Comparison of ENCODE assay signal across 8 cellular contexts in the genomic region with DNA sequence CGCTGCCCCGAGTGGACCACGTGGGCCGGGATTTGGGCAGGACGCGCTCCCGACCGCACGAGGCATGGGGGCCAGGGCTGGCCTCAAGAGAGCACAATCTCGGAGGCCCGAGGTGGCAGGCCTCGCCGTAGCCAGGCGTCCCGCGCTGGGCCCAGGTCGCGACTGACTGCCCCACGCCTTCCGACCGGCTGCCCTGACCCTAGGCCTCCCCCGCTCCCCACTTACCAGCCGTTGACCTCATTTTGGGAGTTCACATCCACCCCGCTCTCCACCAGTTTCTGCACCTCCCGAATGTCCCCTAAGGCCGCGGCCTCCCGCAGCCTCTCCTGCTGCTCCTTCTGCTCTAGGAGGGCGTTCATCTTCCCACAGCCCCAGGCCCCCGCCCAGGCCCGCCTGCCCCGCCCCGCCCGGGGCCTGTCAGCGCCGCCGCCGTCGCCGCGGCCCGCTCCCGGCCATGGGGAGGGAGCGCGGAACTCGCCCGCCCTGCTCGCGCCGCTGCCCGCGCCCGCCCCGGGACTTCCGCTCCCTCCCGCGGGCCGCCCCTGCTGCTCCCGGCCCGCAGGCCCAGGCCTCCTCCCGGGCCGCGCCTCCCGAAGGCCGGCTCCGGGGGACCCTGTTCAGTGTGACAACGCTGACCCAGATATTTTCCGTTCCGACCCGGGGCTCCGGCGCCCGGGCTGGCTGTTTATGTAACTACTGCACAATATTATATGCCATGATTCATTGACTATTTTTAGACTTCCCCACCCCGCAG. TPM values are rescaled to one million over a fixed set of nuclear protein-coding genes. Genes with fewer than 3 reads are reported as not detected.
DNase-seq lines count a peak whose midpoint lies in the region; ATAC-seq and TF ChIP-seq lines count a peak whose summit lies in the region.

A gene with protein sequence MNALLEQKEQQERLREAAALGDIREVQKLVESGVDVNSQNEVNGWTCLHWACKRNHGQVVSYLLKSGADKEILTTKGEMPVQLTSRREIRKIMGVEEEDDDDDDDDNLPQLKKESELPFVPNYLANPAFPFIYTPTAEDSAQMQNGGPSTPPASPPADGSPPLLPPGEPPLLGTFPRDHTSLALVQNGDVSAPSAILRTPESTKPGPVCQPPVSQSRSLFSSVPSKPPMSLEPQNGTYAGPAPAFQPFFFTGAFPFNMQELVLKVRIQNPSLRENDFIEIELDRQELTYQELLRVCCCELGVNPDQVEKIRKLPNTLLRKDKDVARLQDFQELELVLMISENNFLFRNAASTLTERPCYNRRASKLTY (minus strand): TSS at position 619 of the 754 bp plus-strand sequence. CDS start 260 bp downstream, at position 359.

- no peaks in the 10 kb centered on the region for H3K36me3 ChIP-seq in right atrium auricular region
- no peaks in the 10 kb centered on the region for H3K36me3 ChIP-seq in uterus

- H3K4me3 ChIP-seq in right atrium auricular region, result peak within 1 kb of the TSS; percentile 52 to 73
- peak within 1 kb of the TSS; percentile 58 to 75 for H3K4me3 ChIP-seq in uterus

- H3K4me1 ChIP-seq in right atrium auricular region (peaks cover 0 to 49% of the 10 kb centered on the region in 2 donors), uterus (peaks cover 8 to 14% of the 10 kb centered on the region in 2 donors)

- peak; percentile 63 to 66 for DNase-seq in NCI-H187 (lab: John Stamatoyannopoulos, UW)
- DNase-seq in T-helper 2 cell, result peak; percentile 68 to 93 (median 86)
- peak; percentile 97 for DNase-seq in right atrium auricular region (ENCODE audit: low spot score)
- DNase-seq in pulmonary artery endothelial cell (ENCODE audit: low read depth, low spot score), result peak; percentile 68
- DNase-seq in uterus, result peak; percentile 92 to 93

- ATAC-seq in GM18502 (IDR thresholded peaks at IDR 0.05; ENCODE audit: poor library complexity, unreplicated experiment), result peak; percentile 84
- peak; percentile 72 for ATAC-seq in HG02943 (IDR thresholded peaks at IDR 0.05; ENCODE audit: low read depth, unreplicated experiment)

- intact Hi-C loops in uterus (cut with DNase I; ENCODE audit: low total_unique reads), result no loop called here

- peak within 1 kb of the TSS; percentile 100 for H3K27ac ChIP-seq in angular gyrus (ENCODE audit: low read depth, low read length)
- H3K27ac ChIP-seq in right atrium auricular region, result peak within 1 kb of the TSS; percentile 97
- peak within 1 kb of the TSS; percentile 96 to 97 for H3K27ac ChIP-seq in uterus

- no peaks in the 10 kb centered on the region for H3K9me3 ChIP-seq in right atrium auricular region
- H3K9me3 ChIP-seq in uterus, result no peaks in the 10 kb centered on the region

- TF ChIP-seq POLR2A in uterus (IDR thresholded peaks at IDR 0.05), result peak; percentile 63 to 73

- TF ChIP-seq CTCF in right atrium auricular region (IDR thresholded peaks at IDR 0.05), result no peak
- peak in 1 of 4 experiments; percentile 41 for TF ChIP-seq CTCF in uterus (IDR thresholded peaks at IDR 0.05)

- H3K27me3 ChIP-seq in right atrium auricular region (no peaks in the 10 kb centered on the region), uterus (no peaks in the 10 kb centered on the region)

RNA-seq across cellular contexts. Expression of the gene that starts here (rescaled TPM):
- total RNA-seq in right atrium auricular region, result 10 to 100 TPM; 30.5 to 33.8 TPM
- 34.2 and 40.7 TPM in 2 replicates for total RNA-seq in pulmonary artery endothelial cell
- 10 to 100 TPM; 15.0 to 58.0 (median 31.3) TPM for total RNA-seq in uterus

Comparison
In these comparisons a context has a peak if more than half of its experiments do, and no peak if none do; other contexts are left out.
1. Peak in every context shown above with its lines: DNase-seq, ATAC-seq, H3K4me3 ChIP-seq and H3K27ac ChIP-seq.